ENCODE assay signal across 8 cellular contexts in genomic region chr15:82540055-82540983, GRCh38. TPM values are rescaled to one million over a fixed set of nuclear protein-coding genes. Genes with fewer than 3 reads are reported as not detected.
DNase-seq lines count a peak whose midpoint lies in the region; ATAC-seq and TF ChIP-seq lines count a peak whose summit lies in the region.

Gene RPS17 (minus strand): TSS chr15:82540457. CDS start chr15:82540428, 29 bp downstream.

- H3K27me3 Mint-ChIP-seq in activated T-cell treated with anti-CD3 and anti-CD28 coated beads, Interleukin-2, amount 50 U/mL, for 4 hours (ENCODE audit: low read depth), result no peaks in the 10 kb centered on the region

- peak within 1 kb of the TSS; percentile 94 for H3K4me2 ChIP-seq in DND-41 (ENCODE audit: insufficient read depth, low read length)

- no peaks in the 10 kb centered on the region for H3K9me3 Mint-ChIP-seq in activated T-cell treated with anti-CD3 and anti-CD28 coated beads, Interleukin-2, amount 50 U/mL, for 4 hours

- peak; percentile 95 for DNase-seq in DND-41
- DNase-seq in LHCN-M2 (ENCODE audit: low read depth), result peak; percentile 95
- DNase-seq in activated T-cell treated with anti-CD3 and anti-CD28 coated beads, Interleukin-2, amount 50 U/mL, for 4 hours, result peak; percentile 99
- DNase-seq in fibroblast of the conjunctiva (ENCODE audit: low read depth), result peak; percentile 94
- DNase-seq in NCI-H128 (lab: John Stamatoyannopoulos, UW; ENCODE audit: unreplicated experiment), result no peak

- H3K9ac ChIP-seq in DND-41 (ENCODE audit: low read depth, low read length), result peak within 1 kb of the TSS; percentile 86

- peaks cover 42% of the 10 kb centered on the region for H3K36me3 Mint-ChIP-seq in activated T-cell treated with anti-CD3 and anti-CD28 coated beads, Interleukin-2, amount 50 U/mL, for 4 hours (ENCODE audit: insufficient read depth)

- H3K27ac ChIP-seq in DND-41 (ENCODE audit: low read length) (peak within 1 kb of the TSS; percentile 86), neutrophil (peak within 1 kb of the TSS; percentile 80), temporal lobe (ENCODE audit: low read depth, low read length) (peak within 1 kb of the TSS; percentile 83)

- H3K36me3 ChIP-seq in DND-41 (ENCODE audit: insufficient read depth, low read length), result peaks cover 47% of the 10 kb centered on the region
- H3K36me3 ChIP-seq in neutrophil, result peaks cover 33% of the 10 kb centered on the region

- H3K4me3 Mint-ChIP-seq in activated T-cell treated with anti-CD3 and anti-CD28 coated beads, Interleukin-2, amount 50 U/mL, for 4 hours, result peak within 1 kb of the TSS; percentile 97

- peak; percentile 96 for TF ChIP-seq CTCF in DND-41 (IDR thresholded peaks at IDR 0.05; ENCODE audit: borderline replicate concordance, extremely low read depth, low read length, poor library complexity, severe bottlenecking)
- TF ChIP-seq CTCF in neutrophil (IDR thresholded peaks at IDR 0.05), result peak; percentile 97

- H3K4me1 Mint-ChIP-seq in activated T-cell treated with anti-CD3 and anti-CD28 coated beads, Interleukin-2, amount 50 U/mL, for 4 hours (ENCODE audit: low read depth), result peaks cover 32% of the 10 kb centered on the region

- H2AFZ ChIP-seq in DND-41 (ENCODE audit: low read depth, low read length), result peak within 1 kb of the TSS; percentile 81

- H3K27me3 ChIP-seq in DND-41 (ENCODE audit: insufficient read depth, low read length, poor library complexity) (no peaks in the 10 kb centered on the region), neutrophil (peaks cover 11% of the 10 kb centered on the region)

- H3K9me3 ChIP-seq in DND-41 (ENCODE audit: insufficient read depth, low read length, severe bottlenecking), result no peaks in the 10 kb centered on the region
- H3K9me3 ChIP-seq in neutrophil, result no peaks in the 10 kb centered on the region

- peaks cover 36% of the 10 kb centered on the region for H3K79me2 ChIP-seq in DND-41 (ENCODE audit: insufficient read depth, low read length)

- ATAC-seq in DND-41 (ENCODE audit: insufficient read depth, low read depth), result peak; percentile 92
- ATAC-seq in GM21737 (IDR thresholded peaks at IDR 0.05; ENCODE audit: unreplicated experiment), result peak; percentile 93
- peak; percentile 90 to 93 for ATAC-seq in activated T-cell treated with anti-CD3 and anti-CD28 coated beads, Interleukin-2, amount 50 U/mL, for 4 hours

- H3K4me1 ChIP-seq in DND-41 (ENCODE audit: insufficient read depth, low read length) (peaks cover 30% of the 10 kb centered on the region), neutrophil (ENCODE audit: control insufficient read depth in 1 of 2, insufficient read depth in 1 of 2, low read depth in 1 of 2, low read length in 1 of 2) (peaks cover 25 to 27% of the 10 kb centered on the region in 2 experiments)

- peak within 1 kb of the TSS; percentile 52 to 92 for H3K4me3 ChIP-seq in DND-41 (ENCODE audit: low read depth in 1 of 2, low read length in 2 of 2)
- peak within 1 kb of the TSS; percentile 88 to 89 for H3K4me3 ChIP-seq in neutrophil (ENCODE audit: low read depth in 1 of 2, low read length in 1 of 2)

- peaks cover 45% of the 10 kb centered on the region for H4K20me1 ChIP-seq in DND-41 (ENCODE audit: insufficient read depth, low read length)

RNA-seq across cellular contexts. Expression of gene RPS17, which starts in this region (rescaled TPM):
- 1,978 and 2,526 TPM in 2 replicates for total RNA-seq in LHCN-M2 (2014; rRNA removed)
- polyA plus RNA-seq in LHCN-M2 (2012), result 3,918 TPM
- 1,000 to 10,000 TPM; 2,990 to 3,578 (median 3,066) TPM for total RNA-seq in activated T-cell treated with anti-CD3 and anti-CD28 coated beads, Interleukin-2, amount 50 U/mL, for 4 hours
- 1,013 TPM for total RNA-seq in temporal lobe
